In the genomic region with DNA sequence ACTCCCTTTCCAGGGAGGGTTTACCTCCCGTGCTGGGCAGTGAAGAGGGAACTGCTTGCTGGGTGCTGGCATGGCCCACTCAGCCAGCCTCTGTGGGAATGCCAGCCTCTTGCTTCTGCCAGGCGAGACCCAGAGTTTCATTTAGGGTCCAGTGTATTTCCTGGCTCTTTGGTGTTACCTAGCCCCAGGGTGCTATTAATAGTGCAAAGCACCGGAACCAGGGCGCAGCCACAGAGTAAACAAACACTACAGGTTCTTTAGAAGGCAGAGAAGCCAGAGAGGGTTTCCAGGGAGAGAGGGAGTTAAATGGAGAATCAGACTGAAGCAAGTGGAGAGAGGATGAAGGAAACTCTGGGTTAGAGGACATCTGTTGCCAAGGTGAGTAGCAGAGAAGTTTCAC, we compare ENCODE assay signal across 27 cellular contexts.
DNase-seq lines count a peak whose midpoint lies in the region; ATAC-seq and TF ChIP-seq lines count a peak whose summit lies in the region.
"Had no signal": no experiment of that assay in that cellular context is flagged by ENCODE, and none has a peak within 500 bp of the region (broad histone marks: within the 10 kb centered on the region; RNA-seq: fewer than 3 reads in every experiment).

No MANE protein-coding gene starts in this region.

- H3K4me3 ChIP-seq in mucosa of stomach (ENCODE audit: low read length) (peak overlapping the region; percentile 47), vagina (no peak overlapping the region)
- H3K4me3 ChIP-seq: adrenal gland, PC-9, sigmoid colon, SJCRH30, thoracic aorta had no signal

- intact Hi-C loops in vagina (cut with DNase I) (no loop called here), Right ventricle myocardium superior (cut with DNase I) (no loop called here)

- H3K27me3 ChIP-seq in mucosa of stomach (ENCODE audit: control insufficient read depth, insufficient read depth, low read length): no peaks in the 10 kb centered on the region
- H3K27me3 ChIP-seq in vagina: no peaks in the 10 kb centered on the region
- H3K27me3 ChIP-seq: adrenal gland, sigmoid colon, SJCRH30 had no signal

- no peaks in the 10 kb centered on the region for H3K36me3 ChIP-seq in mucosa of stomach (ENCODE audit: control insufficient read depth, insufficient read depth, low read length)
- H3K36me3 ChIP-seq in vagina: no peaks in the 10 kb centered on the region
- H3K36me3 ChIP-seq: adrenal gland, sigmoid colon, SJCRH30, thoracic aorta had no signal

- DNase-seq in COLO668 (lab: John Stamatoyannopoulos, UW; ENCODE audit: unreplicated experiment) (peak; percentile 64), HT-29 (ENCODE audit: low spot score) (peak; percentile 92), vagina (ENCODE audit: extremely low spot score in 2 of 2) (no peak), Right ventricle myocardium superior (no peak)
- no peak for DNase-seq in stimulated activated CD4-positive, alpha-beta T cell treated with anti-CD3 and anti-CD28 coated beads, Interleukin-12 subunit alpha, Interleukin-12 subunit beta, amount 100 ng/mL, for 4 hours
- DNase-seq in stimulated activated naive CD4-positive, alpha-beta T cell (lab: John Stamatoyannopoulos, UW): no peak
- DNase-seq: activated B cell treated with CpG ODN at 0.5 μM for 24 hours; activated CD4-positive, alpha-beta memory T cell treated with anti-CD3 and anti-CD28 coated beads for 36 hours; activated gamma-delta T cell; adrenal gland; C1 segment of cervical spinal cord; DMS 273 treated with DMSO at 0.1 percent for 48 hours; foreskin melanocyte; GF-D8; islet precursor cell; NCI-H2107; NCI-H82; PC-9; sigmoid colon; SJCRH30; T-helper 1 cell had no signal

- H3K4me1 ChIP-seq in mucosa of stomach (ENCODE audit: control insufficient read depth, insufficient read depth, low read length): peaks cover 45% of the 10 kb centered on the region
- no peaks in the 10 kb centered on the region for H3K4me1 ChIP-seq in vagina
- H3K4me1 ChIP-seq: parathyroid adenoma had no signal

- TF ChIP-seq POLR2A in vagina (IDR thresholded peaks at IDR 0.05): no peak

- H3K9ac ChIP-seq in mucosa of stomach (ENCODE audit: low read length): peak overlapping the region; percentile 57
- H3K9ac ChIP-seq: KMS-11, parathyroid adenoma had no signal

- ATAC-seq in Right ventricle myocardium superior (ENCODE audit: poor library complexity): no peak
- ATAC-seq: stimulated activated effector memory CD8-positive, alpha-beta T cell treated with anti-CD3 and anti-CD28 coated beads, Interleukin-12 subunit alpha, Interleukin-12 subunit beta, amount 100 ng/mL, for 72 hours had no signal

- no peak for TF ChIP-seq CTCF in VCaP (conservative IDR thresholded peaks at IDR 0.05)
- TF ChIP-seq CTCF in vagina (IDR thresholded peaks at IDR 0.05): no peak

- H3K9me3 ChIP-seq in mucosa of stomach (ENCODE audit: control insufficient read depth, low read length): no peaks in the 10 kb centered on the region
- no peaks in the 10 kb centered on the region for H3K9me3 ChIP-seq in vagina
- H3K9me3 ChIP-seq: adrenal gland, sigmoid colon, SJCRH30, thoracic aorta had no signal

- H3K27ac ChIP-seq in VCaP (peak overlapping the region; percentile 60), vagina (no peak overlapping the region)
- H3K27ac ChIP-seq: adrenal gland, KMS-11, parathyroid adenoma, PC-9, sigmoid colon, SJCRH30, thoracic aorta had no signal

Comparison
In these comparisons a context has a peak if more than half of its experiments do, and no peak if none do; other contexts are left out.
1. DNase-seq: peak in COLO668 (single experiment) and HT-29 (single experiment); none in vagina (0 of 2), stimulated activated CD4-positive, alpha-beta T cell treated with anti-CD3 and anti-CD28 coated beads, Interleukin-12 subunit alpha, Interleukin-12 subunit beta, amount 100 ng/mL, for 4 hours (single experiment), Right ventricle myocardium superior (single experiment) and stimulated activated naive CD4-positive, alpha-beta T cell (0 of 6).